15 cellular contexts compared by ENCODE assay signal in the genomic region with DNA sequence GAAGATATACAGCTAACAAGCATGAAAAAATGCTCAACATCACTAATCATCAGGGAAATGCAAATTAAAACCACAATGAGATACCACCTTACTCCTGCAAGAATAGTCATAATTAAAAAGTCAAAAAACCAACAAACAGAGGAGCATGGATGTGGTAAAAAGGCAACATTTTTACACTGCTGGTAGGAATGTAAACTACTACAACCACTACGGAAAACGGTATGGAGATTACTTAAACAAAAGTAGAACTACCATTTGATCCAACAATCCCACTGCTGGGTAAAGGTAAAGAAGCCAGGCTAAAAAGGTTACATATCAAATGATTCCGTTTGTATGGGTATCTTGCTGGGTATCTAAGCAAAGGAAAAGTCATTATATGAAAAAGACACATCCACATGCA.
"Had no signal": no experiment of that assay in that cellular context is flagged by ENCODE, and none has a peak within 500 bp of the region (broad histone marks: within the 10 kb centered on the region; RNA-seq: fewer than 3 reads in every experiment).

No MANE protein-coding gene starts in this region.

- H3K4me3 Mint-ChIP-seq: activated CD4-positive, alpha-beta T cell treated with anti-CD3 and anti-CD28 coated beads, Interleukin-2, amount 10 ng/mL, durations not matched to agents 24 days and 14 days; activated T-helper 1 cell treated with anti-CD3 and anti-CD28 coated beads, Interleukin-12 subunit alpha, Interleukin-12 subunit beta, Interleukin-2, Interleukin-4 antibody, amounts not matched to agents 30 ng/mL and 10 ng/mL and 1 ng/mL, durations not matched to agents 14 hours and 24 hours and 36 hours; mesothelial cell of epicardium had no signal

- H3K27ac ChIP-seq: colonic mucosa, esophagus muscularis mucosa, lower lobe of right lung, parathyroid adenoma, thoracic aorta, upper lobe of right lung had no signal

- H3K27ac Mint-ChIP-seq: activated CD4-positive, alpha-beta T cell treated with anti-CD3 and anti-CD28 coated beads, Interleukin-2, amount 10 ng/mL, durations not matched to agents 24 days and 14 days; activated T-helper 1 cell treated with anti-CD3 and anti-CD28 coated beads, Interleukin-12 subunit alpha, Interleukin-12 subunit beta, Interleukin-2, Interleukin-4 antibody, amounts not matched to agents 30 ng/mL and 10 ng/mL and 1 ng/mL, durations not matched to agents 14 hours and 24 hours and 36 hours; mesothelial cell of epicardium had no signal

- H2AFZ ChIP-seq: parathyroid adenoma had no signal

- H3K9me3 ChIP-seq: colonic mucosa, esophagus muscularis mucosa, thoracic aorta, upper lobe of right lung had no signal

- H3K9ac ChIP-seq: parathyroid adenoma had no signal

- H3K27me3 Mint-ChIP-seq: activated CD4-positive, alpha-beta T cell treated with anti-CD3 and anti-CD28 coated beads, Interleukin-2, amount 10 ng/mL, durations not matched to agents 24 days and 14 days had no signal

- H3K36me3 ChIP-seq: colonic mucosa, esophagus muscularis mucosa, lower lobe of right lung, thoracic aorta, upper lobe of right lung had no signal

- H3K4me3 ChIP-seq: colonic mucosa, esophagus muscularis mucosa, lower lobe of right lung, thoracic aorta, upper lobe of right lung had no signal

- DNase-seq: activated CD4-positive, alpha-beta T cell treated with anti-CD3 and anti-CD28 coated beads, Interleukin-2, amount 10 ng/mL, durations not matched to agents 24 days and 14 days; activated naive CD4-positive, alpha-beta T cell; colonic mucosa; foreskin fibroblast; hypothalamus; lower lobe of right lung; stimulated activated CD4-positive, alpha-beta T cell treated with anti-CD3 and anti-CD28 coated beads, Interleukin-12 subunit alpha, Interleukin-12 subunit beta, amount 100 ng/mL, for 4 hours; stimulated activated CD4-positive, alpha-beta T cell treated with anti-CD3 and anti-CD28 coated beads, Interleukin-2, amount 100 ng/mL, for 24 hours; T-helper 2 cell; upper lobe of right lung had no signal

- ATAC-seq: lower lobe of right lung, upper lobe of right lung had no signal

- H3K27me3 ChIP-seq: colonic mucosa, esophagus muscularis mucosa, upper lobe of right lung had no signal

- H3K4me1 ChIP-seq: colonic mucosa, parathyroid adenoma, upper lobe of right lung had no signal
